24 cellular contexts compared by ENCODE assay signal in genomic region chr3:81931852-81932251, GRCh38.
DNase-seq lines count a peak whose midpoint lies in the region; ATAC-seq and TF ChIP-seq lines count a peak whose summit lies in the region.
"Had no signal": no experiment of that assay in that cellular context is flagged by ENCODE, and none has a peak within 500 bp of the region (broad histone marks: within the 10 kb centered on the region; RNA-seq: fewer than 3 reads in every experiment).

No MANE protein-coding gene starts in this region.

- H3K4me1 Mint-ChIP-seq in HFFc6 (ENCODE audit: low read depth), result no peaks in the 10 kb centered on the region
- H3K4me1 Mint-ChIP-seq in neural progenitor cell, result peaks cover under 1% of the 10 kb centered on the region

- 85 to 88% methylated on average over 4 of the region's 4 CpGs for WGBS in testis, 2 donors

- H3K27ac ChIP-seq in neural progenitor cell (no peak overlapping the region), testis (no peak overlapping the region)
- H3K27ac ChIP-seq: KMS-11, RWPE1 had no signal

- H3K4me3 ChIP-seq in neural progenitor cell, result no peak overlapping the region
- no peak overlapping the region for H3K4me3 ChIP-seq in testis

- intact Hi-C loops in testis (cut with DNase I; ENCODE audit: low total_unique reads), result no loop called here

- TF ChIP-seq POLR2A in testis (IDR thresholded peaks at IDR 0.05), result no peak

- H3K27me3 ChIP-seq in neural progenitor cell, result no peaks in the 10 kb centered on the region
- H3K27me3 ChIP-seq in testis, result no peaks in the 10 kb centered on the region

- in situ Hi-C loops in SK-MEL-5 (cut with HindIII; ENCODE audit: low pct_unique_long_range_greater_than_20kb, low sequenced_read_pairs), result no loop called here

- no peaks in the 10 kb centered on the region for H3K79me2 ChIP-seq in neural progenitor cell (ENCODE audit: low read depth)

- H3K36me3 ChIP-seq in neural progenitor cell (no peaks in the 10 kb centered on the region), testis (ENCODE audit: low read depth, missing control alignments) (no peaks in the 10 kb centered on the region)

- H3K36me3 Mint-ChIP-seq in HFFc6 (ENCODE audit: low read depth) (no peaks in the 10 kb centered on the region), neural progenitor cell (no peaks in the 10 kb centered on the region)
- H3K36me3 Mint-ChIP-seq: CD8-positive, alpha-beta T cell had no signal

- H3K27me3 Mint-ChIP-seq in HFFc6 (ENCODE audit: insufficient read depth), result no peaks in the 10 kb centered on the region; the same call in 1 of the 2 replicates
- no peaks in the 10 kb centered on the region for H3K27me3 Mint-ChIP-seq in neural progenitor cell (ENCODE audit: insufficient read depth, low read depth)

- H4K20me1 ChIP-seq in neural progenitor cell (ENCODE audit: low read depth), result no peaks in the 10 kb centered on the region

- H3K4me1 ChIP-seq in neural progenitor cell, result peaks cover 3% of the 10 kb centered on the region
- H3K4me1 ChIP-seq in testis, result no peaks in the 10 kb centered on the region

- 0 out of 2 replicates have a peak overlapping the region, but pooled peaks have one; percentile 8 for H3K4me3 Mint-ChIP-seq in HFFc6
- no peak overlapping the region for H3K4me3 Mint-ChIP-seq in neural progenitor cell
- H3K4me3 Mint-ChIP-seq: CD8-positive, alpha-beta T cell; H9; T-helper 1 cell treated with Interleukin-12 subunit alpha and Interleukin-12 subunit beta and Interleukin-4 antibody, amounts not matched to agents 30 μg/mL and 1 μg/mL, for 36 hours had no signal

- no peak for TF ChIP-seq CTCF in HFFc6 (IDR thresholded peaks at IDR 0.05)
- no peak for TF ChIP-seq CTCF in neural progenitor cell (IDR thresholded peaks at IDR 0.05)
- TF ChIP-seq CTCF in testis (IDR thresholded peaks at IDR 0.05), result no peak

- H3K9me3 ChIP-seq in neural progenitor cell (ENCODE audit: low read depth) (no peaks in the 10 kb centered on the region), testis (no peaks in the 10 kb centered on the region)

- DNase-seq in COLO829 (ENCODE audit: low spot score) (peak; percentile 45), HFFc6 (no peak), SK-MEL-5 (ENCODE audit: low read depth, low spot score) (peak; percentile 16), neural progenitor cell (ENCODE audit: low spot score) (no peak), NCI-H524 (lab: John Stamatoyannopoulos, UW) (no peak), testis (no peak)
- DNase-seq: C1 segment of cervical spinal cord; CD8-positive, alpha-beta T cell; DMS 273 treated with DMSO at 0.1 percent for 48 hours; DMS79 treated with DMSO at 0.1 percent for 48 hours; H9; IMR-90; NCI-H1048; NCI-H1417 treated with DMSO at 0.1 percent for 48 hours; NCI-H187 treated with DMSO at 0.1 percent for 48 hours; NCI-H2171 treated with DMSO at 0.1 percent for 48 hours; NCI-H526; NCI-H82; SHP77 had no signal

- H3K27ac Mint-ChIP-seq in HFFc6 (no peak overlapping the region), neural progenitor cell (no peak overlapping the region)
- H3K27ac Mint-ChIP-seq: CD8-positive, alpha-beta T cell; H9; T-helper 1 cell treated with Interleukin-12 subunit alpha and Interleukin-12 subunit beta and Interleukin-4 antibody, amounts not matched to agents 30 μg/mL and 1 μg/mL, for 36 hours had no signal

- H3K9ac ChIP-seq in neural progenitor cell, result no peak overlapping the region
- H3K9ac ChIP-seq: KMS-11 had no signal

- no peak overlapping the region for H3K4me2 ChIP-seq in neural progenitor cell
- H3K4me2 ChIP-seq: KMS-11 had no signal

- H3F3A ChIP-seq in neural progenitor cell (ENCODE audit: low read depth), result no peaks in the 10 kb centered on the region

- no peak for ATAC-seq in HG02970 (IDR thresholded peaks at IDR 0.05; ENCODE audit: low FRiP score, unreplicated experiment)
- no peak for ATAC-seq in esophagus mucosa
- ATAC-seq: CD8-positive, alpha-beta T cell had no signal

- H2AFZ ChIP-seq in neural progenitor cell (replicated peaks), result peak overlapping the region; percentile 66

- no peaks in the 10 kb centered on the region for H3K9me3 Mint-ChIP-seq in HFFc6
- H3K9me3 Mint-ChIP-seq in neural progenitor cell, result no peaks in the 10 kb centered on the region
- H3K9me3 Mint-ChIP-seq: CD8-positive, alpha-beta T cell; H9; T-helper 1 cell treated with Interleukin-12 subunit alpha and Interleukin-12 subunit beta and Interleukin-4 antibody, amounts not matched to agents 30 μg/mL and 1 μg/mL, for 36 hours had no signal

Comparison
In these comparisons a context has a peak if more than half of its experiments do, and no peak if none do; other contexts are left out.
1. DNase-seq: peak in COLO829 (single experiment) and SK-MEL-5 (single experiment); none in HFFc6 (single experiment), neural progenitor cell (single experiment), NCI-H524 (0 of 2) and testis (single experiment).